ENCODE assay signal across 8 cellular contexts in the genomic region with DNA sequence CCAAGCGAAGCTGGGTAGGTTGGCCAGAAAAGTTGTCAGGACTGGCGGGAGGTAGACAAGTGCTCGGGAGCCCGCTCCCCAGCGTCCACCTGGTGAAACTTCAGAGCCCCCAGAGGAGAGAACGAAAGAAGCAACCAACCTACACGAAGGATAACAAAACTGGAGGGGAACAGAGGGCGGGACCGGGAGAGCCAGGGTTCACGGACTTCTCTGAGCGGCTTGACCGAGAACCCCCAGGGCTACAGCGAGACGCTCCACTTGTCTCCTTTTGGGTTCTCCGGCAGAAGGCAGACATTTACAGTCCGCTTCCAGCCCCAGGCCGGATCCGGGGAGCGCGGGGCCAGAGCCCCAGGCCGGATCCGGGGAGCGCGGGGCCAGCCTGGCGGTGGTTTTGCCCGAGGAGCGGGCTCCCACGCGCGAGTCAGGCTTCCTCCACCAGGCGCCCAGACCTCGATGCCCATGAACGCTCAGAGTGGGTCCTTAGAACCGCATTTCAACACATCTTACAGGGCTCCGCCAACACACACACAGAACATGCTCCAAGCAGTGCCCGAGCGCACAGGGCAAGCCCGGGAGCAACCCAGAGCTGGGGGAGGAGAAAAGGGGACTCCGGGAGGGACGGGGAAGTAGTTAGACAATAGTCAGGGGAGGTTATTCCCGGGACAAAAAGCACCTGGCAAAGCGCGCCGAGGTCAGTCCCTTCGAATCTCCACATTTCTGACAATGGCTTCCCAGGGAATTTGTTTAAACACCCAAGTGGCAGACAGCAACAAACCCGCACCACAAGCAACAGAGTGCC. TPM values are rescaled to one million over a fixed set of nuclear protein-coding genes. Genes with fewer than 3 reads are reported as not detected.
DNase-seq lines count a peak whose midpoint lies in the region; ATAC-seq and TF ChIP-seq lines count a peak whose summit lies in the region.

No MANE protein-coding gene starts in this region.

- POLR2A ChIA-PET in naive thymus-derived CD8-positive, alpha-beta T cell (lab: Charles Lee) = interaction anchor here (0.8 to 1.3 kb wide), 3 partner anchors 467 to 803 kb away, joined by 3 to 4 read pairs (median 4); no protein-coding TSS in a partner anchor

- peaks cover 3 to 57% (median 16%) of the 10 kb centered on the region in 5 donors for H3K27me3 Mint-ChIP-seq in naive thymus-derived CD8-positive, alpha-beta T cell

- H3K27ac ChIP-seq in BLaER1 treated with 17β-estradiol and CSF1 and Interleukin-3, amounts not matched to agents 10 nM and 100 nM = peak overlapping the region; percentile 70 to 86 (median 81)
- peak overlapping the region; percentile 92 to 95 for H3K27ac ChIP-seq in thoracic aorta

- DNase-seq in H7 (peak; percentile 63), NCI-H510A treated with DMSO at 0.1 percent for 48 hours (lab: John Stamatoyannopoulos, UW) (peak; percentile 27), activated T-helper 1 cell treated with Interleukin-2 at 50 U/mL for 16 hours (ENCODE audit: low read depth) (peak; percentile 0), fibroblast of mammary gland (ENCODE audit: low read depth) (peak; percentile 45), thoracic aorta (ENCODE audit: low spot score) (no peak), NOMO-1 (lab: John Stamatoyannopoulos, UW; ENCODE audit: unreplicated experiment in 2 of 2) (no peak)
- peak; percentile 2 to 67 (median 30) for DNase-seq in naive thymus-derived CD8-positive, alpha-beta T cell

- peaks cover 0 to 1% (median 0%) of the 10 kb centered on the region in 9 donors for H3K9me3 Mint-ChIP-seq in naive thymus-derived CD8-positive, alpha-beta T cell

- no peaks in the 10 kb centered on the region for H3K9me3 ChIP-seq in BLaER1 treated with 17β-estradiol and CSF1 and Interleukin-3, amounts not matched to agents 10 nM and 100 nM (replicated peaks in 1 of 11)
- no peaks in the 10 kb centered on the region for H3K9me3 ChIP-seq in thoracic aorta

- H3K9ac ChIP-seq in BLaER1 treated with 17β-estradiol and CSF1 and Interleukin-3, amounts not matched to agents 10 nM and 100 nM = peak overlapping the region; percentile 82 to 89 (median 87)

- H3K27me3 ChIP-seq in BLaER1 treated with 17β-estradiol and CSF1 and Interleukin-3, amounts not matched to agents 10 nM and 100 nM = peaks cover 0 to 18% (median 9%) of the 10 kb centered on the region in 11 experiments; a peak in 10 of 22 replicates
- no peaks in the 10 kb centered on the region for H3K27me3 ChIP-seq in H7 (ENCODE audit: control insufficient read depth, insufficient read depth, low read length)
- H3K27me3 ChIP-seq in thoracic aorta (replicated peaks; ENCODE audit: insufficient read depth) = no peaks in the 10 kb centered on the region

- peaks cover 0 to 26% (median 5%) of the 10 kb centered on the region in 11 experiments; a peak in 7 of 22 replicates for H4K20me1 ChIP-seq in BLaER1 treated with 17β-estradiol and CSF1 and Interleukin-3, amounts not matched to agents 10 nM and 100 nM

- H3K4me1 ChIP-seq in BLaER1 treated with 17β-estradiol and CSF1 and Interleukin-3, amounts not matched to agents 10 nM and 100 nM = peaks cover 7 to 14% (median 12%) of the 10 kb centered on the region in 10 experiments; a peak in 19 of 20 replicates
- peaks cover 11 to 46% of the 10 kb centered on the region in 2 donors for H3K4me1 ChIP-seq in thoracic aorta (ENCODE audit: control insufficient read depth in 1 of 2, low read depth in 2 of 2)

- H3K36me3 ChIP-seq in BLaER1 treated with 17β-estradiol and CSF1 and Interleukin-3, amounts not matched to agents 10 nM and 100 nM = no peaks in the 10 kb centered on the region
- H3K36me3 ChIP-seq in H7 (replicated peaks; ENCODE audit: control insufficient read depth, insufficient read depth, low read length) = no peaks in the 10 kb centered on the region
- no peaks in the 10 kb centered on the region for H3K36me3 ChIP-seq in thoracic aorta

- peak; percentile 10 for TF ChIP-seq CTCF in fibroblast of mammary gland (conservative IDR thresholded peaks at IDR 0.05; ENCODE audit: control insufficient read depth, insufficient read depth, low read depth, low read length)
- TF ChIP-seq CTCF in thoracic aorta (IDR thresholded peaks at IDR 0.05) = peak; percentile 27

- peaks cover 15 to 34% (median 27%) of the 10 kb centered on the region in 4 donors for H3K4me1 Mint-ChIP-seq in naive thymus-derived CD8-positive, alpha-beta T cell

- H3K4me3 ChIP-seq in BLaER1 treated with 17β-estradiol and CSF1 and Interleukin-3, amounts not matched to agents 10 nM and 100 nM = peak overlapping the region; percentile 72 to 86 (median 80)
- peak overlapping the region; percentile 91 for H3K4me3 ChIP-seq in H7 (ENCODE audit: insufficient read depth, low read depth, low read length)
- H3K4me3 ChIP-seq in fibroblast of mammary gland (ENCODE audit: control insufficient read depth, low read depth, low read length) = peak overlapping the region; percentile 88
- peak overlapping the region; percentile 88 for H3K4me3 ChIP-seq in thoracic aorta

- H3K36me3 Mint-ChIP-seq in naive thymus-derived CD8-positive, alpha-beta T cell = no peaks in the 10 kb centered on the region

- peak overlapping the region; percentile 82 to 100 (median 96) for H3K4me2 ChIP-seq in BLaER1 treated with 17β-estradiol and CSF1 and Interleukin-3, amounts not matched to agents 10 nM and 100 nM

- ATAC-seq in naive thymus-derived CD8-positive, alpha-beta T cell = peak; percentile 26 to 31
- ATAC-seq in thoracic aorta (ENCODE audit: insufficient number of reproducible peaks, low FRiP score, low read depth) = peak; percentile 47

- peak overlapping the region; percentile 94 to 99 (median 97) for H3K4me3 Mint-ChIP-seq in naive thymus-derived CD8-positive, alpha-beta T cell

- H3K27ac Mint-ChIP-seq in naive thymus-derived CD8-positive, alpha-beta T cell = peak overlapping the region; percentile 74 to 98 (median 95)

RNA-seq across cellular contexts. Expression of gene PTPRK, which starts 1.1 kb away (rescaled TPM):
- total RNA-seq in H7 (2014; rRNA removed; shearing (Covaris generic)) = 36.9 and 44.0 TPM in 2 replicates
- 1 to 10 TPM; 6.7 to 7.5 TPM for total RNA-seq in naive thymus-derived CD8-positive, alpha-beta T cell
- polyA plus RNA-seq in naive thymus-derived CD8-positive, alpha-beta T cell = 1 to 10 TPM; 3.7 to 6.3 (median 6.1) TPM
- total RNA-seq in thoracic aorta = 10 to 100 TPM; 33.7 to 36.0 TPM

Comparison
In these comparisons a context has a peak if more than half of its experiments do, and no peak if none do; other contexts are left out.
1. DNase-seq: peak in H7 (single experiment), NCI-H510A treated with DMSO at 0.1 percent for 48 hours (single experiment), activated T-helper 1 cell treated with Interleukin-2 at 50 U/mL for 16 hours (single experiment), fibroblast of mammary gland (single experiment) and naive thymus-derived CD8-positive, alpha-beta T cell (10 of 10); none in thoracic aorta (single experiment) and NOMO-1 (0 of 2).
2. Peak in every context shown above with its lines, with median percentiles within 50 percentile points of each other: H3K4me3 ChIP-seq.